29 cellular contexts compared by ENCODE assay signal in genomic region chr22:17897864-17898263, GRCh38.
A peak's percentile ranks its signal among the peaks of the same experiment; 100 is the strongest.
DNase-seq lines count a peak whose midpoint lies in the region; ATAC-seq and TF ChIP-seq lines count a peak whose summit lies in the region.
"Had no signal": no experiment of that assay in that cellular context is flagged by ENCODE, and none has a peak within 500 bp of the region (broad histone marks: within the 10 kb centered on the region; RNA-seq: fewer than 3 reads in every experiment).

No MANE protein-coding gene starts in this region.

- TF ChIP-seq POLR2A in heart left ventricle (IDR thresholded peaks at IDR 0.05) = no peak

- H3K9me3 ChIP-seq in heart left ventricle (no peaks in the 10 kb centered on the region), lung (ENCODE audit: control insufficient read depth in 2 of 2, insufficient read depth in 1 of 2, low read length in 1 of 2) (no peaks in the 10 kb centered on the region), stomach smooth muscle (ENCODE audit: control insufficient read depth in 2 of 2, low read length in 2 of 2) (no peaks in the 10 kb centered on the region), BE2C (no peaks in the 10 kb centered on the region)
- H3K9me3 ChIP-seq: A549, body of pancreas, neutrophil, suprapubic skin had no signal

- H3K27me3 ChIP-seq in heart left ventricle (no peaks in the 10 kb centered on the region), lung (ENCODE audit: control insufficient read depth, insufficient read depth) (no peaks in the 10 kb centered on the region), stomach smooth muscle (ENCODE audit: control insufficient read depth in 1 of 2, insufficient read depth in 2 of 2, low read length in 2 of 2) (no peaks in the 10 kb centered on the region), BE2C (no peaks in the 10 kb centered on the region)
- H3K27me3 ChIP-seq: body of pancreas, neutrophil, suprapubic skin had no signal

- DNase-seq in heart left ventricle (no peak), Right ventricle myocardium superior (no peak), lung (ENCODE audit: low spot score) (peak; percentile 43), BE2C (no peak), COLO829 (ENCODE audit: low spot score) (no peak), T-helper 9 cell (no peak)
- DNase-seq: activated CD4-positive, alpha-beta memory T cell treated with anti-CD3 and anti-CD28 coated beads, Interleukin-2, amount 10 ng/mL, durations not matched to agents 7 days and 5 days; activated naive CD4-positive, alpha-beta T cell treated with anti-CD3 and anti-CD28 coated beads for 36 hours; body of pancreas; CD4-positive, alpha-beta T cell; hippocampal formation; immature natural killer cell; KG1; left colon; midbrain; MM.1S; naive B cell; NCI-H1105 treated with DMSO at 0.1 percent for 48 hours; NCI-H1930; NCI-H2227 treated with DMSO at 0.1 percent for 48 hours; NCI-H526 treated with DMSO at 0.1 percent for 48 hours; PC-9; stimulated activated naive CD4-positive, alpha-beta T cell had no signal

- TF ChIP-seq CTCF in heart left ventricle (IDR thresholded peaks at IDR 0.05) (no peak), lung (IDR thresholded peaks at IDR 0.05; ENCODE audit: control extremely low read depth, extremely low read depth) (no peak), BE2C (IDR thresholded peaks at IDR 0.05; ENCODE audit: low read depth, low read length) (no peak)

- H3K9ac ChIP-seq in stomach smooth muscle (ENCODE audit: low read length in 2 of 2) = no peak overlapping the region

- peaks cover 0 to 20% (median under 1%) of the 10 kb centered on the region in 12 donors for H3K4me1 ChIP-seq in heart left ventricle
- H3K4me1 ChIP-seq in lung (ENCODE audit: control insufficient read depth in 2 of 2, insufficient read depth in 2 of 2, low read length in 2 of 2) = peaks cover 0 to 1% of the 10 kb centered on the region in 2 donors
- H3K4me1 ChIP-seq in stomach smooth muscle (ENCODE audit: control insufficient read depth, insufficient read depth, low read length) = peaks cover 11% of the 10 kb centered on the region
- peaks cover 4% of the 10 kb centered on the region; the same call in 1 of the 2 replicates for H3K4me1 ChIP-seq in BE2C
- H3K4me1 ChIP-seq: body of pancreas, suprapubic skin had no signal

- ATAC-seq in heart left ventricle = no peak
- ATAC-seq in Right ventricle myocardium superior (ENCODE audit: poor library complexity) = no peak
- ATAC-seq in lung (ENCODE audit: insufficient read depth, low FRiP score) = peak; percentile 62
- ATAC-seq: A549, body of pancreas, GM12878, left colon had no signal

- H3K36me3 ChIP-seq in heart left ventricle = peaks cover 0 to 91% (median 81%) of the 10 kb centered on the region in 9 donors
- peaks cover 6 to 16% of the 10 kb centered on the region in 2 donors for H3K36me3 ChIP-seq in lung (ENCODE audit: control insufficient read depth in 2 of 2, insufficient read depth in 2 of 2, low read length in 2 of 2)
- H3K36me3 ChIP-seq in stomach smooth muscle (ENCODE audit: control insufficient read depth in 2 of 2, insufficient read depth in 2 of 2, low read length in 2 of 2) = peaks cover 43 to 49% of the 10 kb centered on the region in 2 donors
- H3K36me3 ChIP-seq in BE2C = peaks cover 19% of the 10 kb centered on the region
- H3K36me3 ChIP-seq: neutrophil had no signal

- intact Hi-C loops in heart left ventricle (cut with DNase I) (loop anchor here in 5 of 10 donors (10.0 kb wide), 4 partner anchors 63 to 177 kb away; partner anchors contain the start of gene PEX26 (in 1 of the 5)), Right ventricle myocardium superior (cut with DNase I) (loop anchor here (5.0 to 10.0 kb wide), 2 partner anchors 124 to 177 kb away; partner anchors contain the start of genes MICAL3 and PEX26)

- WGBS in heart left ventricle, 4 donors = 58 to 75% (median 71%) methylated on average over 4 of the region's 4 CpGs
- WGBS in lung, 2 donors = 76 to 87% methylated on average over 4 of the region's 4 CpGs

- peak overlapping the region in 9 of 12 donors; percentile 5 to 71 (median 45) for H3K27ac ChIP-seq in heart left ventricle
- H3K27ac ChIP-seq in angular gyrus (ENCODE audit: low read depth, low read length) = peak overlapping the region; percentile 27
- H3K27ac ChIP-seq in lung (ENCODE audit: low read depth in 1 of 2, low read length in 1 of 2) = peak overlapping the region in 1 of 2 donors; percentile 36
- H3K27ac ChIP-seq in stomach smooth muscle (ENCODE audit: low read length) = peak overlapping the region; percentile 62
- H3K27ac ChIP-seq: A549, body of pancreas, neutrophil, PC-9, suprapubic skin had no signal

- no peak overlapping the region for H3K4me3 ChIP-seq in heart left ventricle
- no peak overlapping the region for H3K4me3 ChIP-seq in lung
- no peak overlapping the region for H3K4me3 ChIP-seq in stomach smooth muscle (ENCODE audit: low read length in 2 of 2)
- no peak overlapping the region for H3K4me3 ChIP-seq in BE2C (ENCODE audit: low read depth, low read length)
- H3K4me3 ChIP-seq: A549, body of pancreas, GM12878, PC-9, suprapubic skin had no signal
